9 cellular contexts compared by ENCODE assay signal in the genomic region with DNA sequence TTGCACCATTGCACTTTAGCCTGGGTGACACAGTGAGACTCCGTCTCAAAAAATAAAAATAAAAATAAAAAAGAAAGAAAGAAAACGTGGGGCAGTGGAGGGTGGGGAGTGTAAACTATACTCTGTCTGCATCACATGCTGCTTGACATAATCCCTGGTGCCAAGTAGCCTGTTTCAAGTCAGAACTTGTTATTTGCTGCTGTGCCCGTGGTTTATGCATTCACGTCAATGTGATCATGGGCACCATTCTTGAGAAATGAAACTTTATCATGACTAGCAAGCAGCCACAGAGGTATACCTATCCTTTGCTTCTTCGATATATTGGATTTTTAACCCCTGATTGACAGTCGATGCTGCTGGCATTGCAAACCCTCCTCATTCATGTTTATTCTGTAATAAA. TPM values are rescaled to one million over a fixed set of nuclear protein-coding genes. Genes with fewer than 3 reads are reported as not detected.
DNase-seq lines count a peak whose midpoint lies in the region; ATAC-seq and TF ChIP-seq lines count a peak whose summit lies in the region.
"Had no signal": no experiment of that assay in that cellular context is flagged by ENCODE, and none has a peak within 500 bp of the region (broad histone marks: within the 10 kb centered on the region; RNA-seq: fewer than 3 reads in every experiment).

No MANE protein-coding gene starts in this region.

- H3K9me3 ChIP-seq in heart left ventricle (no peaks in the 10 kb centered on the region), SK-N-MC (ENCODE audit: low read depth, low read length) (no peaks in the 10 kb centered on the region), hepatocyte (ENCODE audit: low read depth) (no peaks in the 10 kb centered on the region), thymus (ENCODE audit: control insufficient read depth) (no peaks in the 10 kb centered on the region), body of pancreas (no peaks in the 10 kb centered on the region)

- H3K4me3 ChIP-seq in heart left ventricle (no peak overlapping the region), SK-N-MC (peak overlapping the region; percentile 77), hepatocyte (no peak overlapping the region), thymus (ENCODE audit: low read length) (no peak overlapping the region), body of pancreas (no peak overlapping the region)

- no peaks in the 10 kb centered on the region for H3K9me2 ChIP-seq in hepatocyte (replicated peaks; ENCODE audit: insufficient read depth)

- H3K27me3 ChIP-seq in heart left ventricle (no peaks in the 10 kb centered on the region), hepatocyte (no peaks in the 10 kb centered on the region), thymus (ENCODE audit: control insufficient read depth, insufficient read depth) (no peaks in the 10 kb centered on the region), body of pancreas (no peaks in the 10 kb centered on the region)

- H3K27ac ChIP-seq in heart left ventricle (peak overlapping the region in 9 of 12 donors; percentile 9 to 81 (median 44)), SK-N-MC (peak overlapping the region; percentile 56; the same call in 1 of the 2 replicates), hepatocyte (peak overlapping the region; percentile 47), thymus (ENCODE audit: low read depth) (peak overlapping the region; percentile 46), body of pancreas (no peak overlapping the region)

- H4K20me1 ChIP-seq in hepatocyte (ENCODE audit: insufficient read depth, poor library complexity, severe bottlenecking): no peaks in the 10 kb centered on the region

- TF ChIP-seq CTCF in heart left ventricle (IDR thresholded peaks at IDR 0.05) (no peak), hepatocyte (IDR thresholded peaks at IDR 0.05; ENCODE audit: poor library complexity) (no peak), body of pancreas (IDR thresholded peaks at IDR 0.05) (no peak)

- no peak for TF ChIP-seq POLR2A in heart left ventricle (IDR thresholded peaks at IDR 0.05)
- TF ChIP-seq POLR2A in body of pancreas (IDR thresholded peaks at IDR 0.05): no peak

- intact Hi-C loops in heart left ventricle (cut with DNase I): loop anchor here in 6 of 10 donors (2.0 to 5.0 kb wide), 6 partner anchors 78 to 144 kb away; a partner anchor contains a TSS
- intact Hi-C loops in Right ventricle myocardium superior (cut with DNase I): loop anchor here (2.0 kb wide), 1 partner anchor 90 kb away; no protein-coding TSS in a partner anchor
- intact Hi-C loops in body of pancreas (cut with DNase I): loop anchor here (5.0 kb wide), 1 partner anchor 142 kb away; no protein-coding TSS in a partner anchor

- WGBS in heart left ventricle, 4 donors: 65 to 72% (median 70%) methylated on average over 6 of the region's 6 CpGs
- WGBS in hepatocyte (ENCODE audit: low lambda C conversion rate, missing lambda C conversion rate): 81% methylated on average over 6 of the region's 6 CpGs
- WGBS in thymus: 77% methylated on average over 6 of the region's 6 CpGs
- WGBS in body of pancreas, 2 donors: 50 to 56% methylated on average over 6 of the region's 6 CpGs

- DNase-seq in heart left ventricle: no peak
- no peak for DNase-seq in Right ventricle myocardium superior
- DNase-seq in SK-N-MC (ENCODE audit: low read depth, low spot score): no peak
- DNase-seq in hepatocyte (ENCODE audit: low spot score): no peak
- DNase-seq in body of pancreas: no peak
- DNase-seq: left ventricle myocardium superior had no signal

- peaks cover 0 to 34% (median 11%) of the 10 kb centered on the region in 12 donors for H3K4me1 ChIP-seq in heart left ventricle
- peaks cover 1% of the 10 kb centered on the region for H3K4me1 ChIP-seq in hepatocyte (ENCODE audit: insufficient read depth)
- H3K4me1 ChIP-seq in thymus (ENCODE audit: control insufficient read depth, insufficient read depth, low read length): peaks cover 18% of the 10 kb centered on the region
- peaks cover 14% of the 10 kb centered on the region for H3K4me1 ChIP-seq in body of pancreas

- ATAC-seq in heart left ventricle (no peak), Right ventricle myocardium superior (ENCODE audit: poor library complexity) (no peak), HG03457 (IDR thresholded peaks at IDR 0.05; ENCODE audit: unreplicated experiment) (no peak), body of pancreas (no peak), HG03045 (IDR thresholded peaks at IDR 0.05; ENCODE audit: unreplicated experiment) (no peak)

- no peak overlapping the region for H2AFZ ChIP-seq in hepatocyte

- peak overlapping the region; percentile 63 for H3K4me2 ChIP-seq in hepatocyte

- H3K9ac ChIP-seq in SK-N-MC (ENCODE audit: insufficient read length): peak overlapping the region; percentile 75

- H3K79me2 ChIP-seq in hepatocyte: peaks cover 8% of the 10 kb centered on the region

- H3K36me3 ChIP-seq in heart left ventricle (no peaks in the 10 kb centered on the region), SK-N-MC (ENCODE audit: insufficient read depth, low read length) (no peaks in the 10 kb centered on the region), hepatocyte (replicated peaks; ENCODE audit: insufficient read depth, low read depth) (no peaks in the 10 kb centered on the region), thymus (ENCODE audit: control insufficient read depth, insufficient read depth) (no peaks in the 10 kb centered on the region), body of pancreas (replicated peaks in 1 of 2; ENCODE audit: insufficient read depth in 1 of 2, low read depth in 2 of 2) (no peaks in the 10 kb centered on the region)

RNA-seq across cellular contexts. Expression of a gene that starts 4.1 kb away (rescaled TPM):
- total RNA-seq in heart left ventricle (10 to 100 TPM; 11.5 to 19.4 (median 15.8) TPM), Right ventricle myocardium superior (14.6 TPM), hepatocyte (21.8 and 25.1 TPM in 2 replicates), body of pancreas (1 to 10 TPM; 5.6 to 8.6 TPM)
- polyA plus RNA-seq in heart left ventricle (10 to 100 TPM in 1 of 2 donors, 1 to 10 TPM in 1; 6.7 to 12.3 TPM), hepatocyte (15.8 and 17.8 TPM in 2 replicates), thymus (14.9 TPM)

RNA-seq across cellular contexts. Expression of a gene that starts 55.5 kb away (rescaled TPM):
- total RNA-seq in heart left ventricle (100 to 1,000 TPM in 1 of 9 donors, 10 to 100 TPM in 8; 48.6 to 104 (median 63.1) TPM), Right ventricle myocardium superior (74.5 TPM), hepatocyte (171 and 185 TPM in 2 replicates), body of pancreas (10 to 100 TPM; 33.5 to 36.6 TPM)
- polyA plus RNA-seq in heart left ventricle (100 to 1,000 TPM in 1 of 2 donors, 10 to 100 TPM in 1; 32.6 to 133 TPM), hepatocyte (163 and 173 TPM in 2 replicates), thymus (86.5 TPM)

Comparison
In these comparisons a context has a peak if more than half of its experiments do, and no peak if none do; other contexts are left out.
1. H3K27ac ChIP-seq: peak in heart left ventricle (9 of 12), SK-N-MC (single experiment), hepatocyte (single experiment) and thymus (single experiment); none in body of pancreas (0 of 4).